Comparison of ENCODE assay signal across 2 cellular contexts in genomic region chr21:42341776-42342542, GRCh38.
TF ChIP-seq lines count a peak whose summit lies in the region.

No MANE protein-coding gene starts in this region.

TF ChIP-seq in HepG2, 621 proteins besides CTCF, POLR2A, EP300 and RAD21:
- TF ChIP-seq HDAC2 (CRISPR knock-in tag; IDR thresholded peaks at IDR 0.05) (no peak), ZBTB8A (CRISPR knock-in tag; IDR thresholded peaks at IDR 0.05; ENCODE audit: borderline replicate concordance, low read depth) (no peak), CREB1 (IDR thresholded peaks at IDR 0.05) (peak; percentile 67), CREB1 (CRISPR knock-in tag; IDR thresholded peaks at IDR 0.05) (no peak), PITX1 (CRISPR knock-in tag; IDR thresholded peaks at IDR 0.05) (no peak), PHF8 (CRISPR knock-in tag; IDR thresholded peaks at IDR 0.05) (no peak), ZNF121 (CRISPR knock-in tag; IDR thresholded peaks at IDR 0.05) (no peak)

TF ChIP-seq in SK-N-SH treated with all-trans-retinoic acid at 6 μM for 48 hours, 23 proteins besides CTCF, POLR2A, EP300 and RAD21:
- no peak for TF ChIP-seq PPARA (CRISPR knock-in tag; IDR thresholded peaks at IDR 0.05; ENCODE audit: borderline replicate concordance)
- TF ChIP-seq BACH2 (CRISPR knock-in tag; IDR thresholded peaks at IDR 0.05; ENCODE audit: borderline replicate concordance) = no peak
- TF ChIP-seq TOX (CRISPR knock-in tag; IDR thresholded peaks at IDR 0.05; ENCODE audit: borderline replicate concordance) = no peak
- TF ChIP-seq RARB (CRISPR knock-in tag; IDR thresholded peaks at IDR 0.05) = no peak
- no peak for TF ChIP-seq TCF4 (CRISPR knock-in tag; IDR thresholded peaks at IDR 0.05; ENCODE audit: borderline replicate concordance)
TF ChIP-seq in SK-N-SH treated with all-trans-retinoic acid at 6 μM for 48 hours: peak in this region for 0.
